Comparison of ENCODE assay signal across 9 cellular contexts in the genomic region with DNA sequence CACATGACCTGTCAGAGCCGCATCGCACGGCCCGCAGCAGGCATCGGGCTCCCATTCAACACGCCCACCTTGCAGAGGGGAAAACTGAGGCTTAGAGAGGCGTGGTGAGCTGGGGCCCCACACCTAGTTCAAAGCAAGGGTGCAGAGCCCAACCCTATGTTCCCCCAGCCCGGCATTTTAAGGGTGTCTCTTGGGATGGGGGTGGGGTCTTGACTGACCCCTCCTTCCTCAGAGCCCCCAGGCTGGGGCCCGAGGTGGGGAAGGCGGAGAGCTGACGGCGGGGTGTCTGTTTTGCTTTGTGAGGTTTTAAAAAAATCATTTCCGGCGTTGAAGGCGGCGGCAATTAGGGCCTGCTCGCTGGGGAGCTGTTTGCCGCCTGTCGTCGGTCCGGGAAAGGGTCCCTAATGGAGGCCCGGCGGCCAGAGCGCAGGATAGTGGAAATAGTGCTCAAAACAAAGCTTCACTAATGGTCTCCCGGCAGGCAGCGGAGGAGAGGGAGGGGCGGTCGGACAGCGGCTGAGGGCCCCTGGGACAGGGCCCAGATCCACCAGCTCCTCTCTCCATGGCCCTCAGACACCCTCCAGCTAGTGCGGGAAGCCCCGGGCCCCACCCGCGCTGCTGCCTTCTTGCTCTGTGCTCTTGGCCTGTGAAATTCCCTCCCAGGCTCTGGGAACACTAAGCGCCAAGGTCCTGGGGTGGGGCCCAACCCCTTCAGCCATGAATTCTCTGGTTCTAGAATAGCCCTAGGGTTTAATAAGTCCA. TPM values are rescaled to one million over a fixed set of nuclear protein-coding genes. Genes with fewer than 3 reads are reported as not detected.
DNase-seq lines count a peak whose midpoint lies in the region; ATAC-seq and TF ChIP-seq lines count a peak whose summit lies in the region.
"Had no signal": no experiment of that assay in that cellular context is flagged by ENCODE, and none has a peak within 500 bp of the region (broad histone marks: within the 10 kb centered on the region; RNA-seq: fewer than 3 reads in every experiment).

No MANE protein-coding gene starts in this region.

- no peak overlapping the region for H3K4me3 ChIP-seq in DOHH2 (ENCODE audit: low read length)
- peak overlapping the region; percentile 42 for H3K4me3 ChIP-seq in coronary artery
- H3K4me3 ChIP-seq: uterus had no signal

- H3K9me3 ChIP-seq in DOHH2 (ENCODE audit: control insufficient read depth, insufficient read depth, low read length): no peaks in the 10 kb centered on the region
- H3K9me3 ChIP-seq: uterus had no signal

- peak; percentile 40 to 49 for ATAC-seq in natural killer cell treated with Interleukin-12 subunit alpha and Interleukin-12 subunit beta and Interleukin-15 and Interleukin-18, amount 100 ng/mL, for 72 hours
- ATAC-seq in HG03039 (IDR thresholded peaks at IDR 0.05; ENCODE audit: unreplicated experiment) (no peak), GM19397 (IDR thresholded peaks at IDR 0.05; ENCODE audit: unreplicated experiment) (no peak)

- H3K9me2 ChIP-seq in DOHH2 (replicated peaks; ENCODE audit: control insufficient read depth, low read length): no peaks in the 10 kb centered on the region

- no peak for TF ChIP-seq CTCF in DOHH2 (IDR thresholded peaks at IDR 0.05; ENCODE audit: low read depth, low read length, poor library complexity, severe bottlenecking)
- TF ChIP-seq CTCF in coronary artery (IDR thresholded peaks at IDR 0.05): no peak

- H3K27ac Mint-ChIP-seq in natural killer cell treated with Interleukin-12 subunit alpha and Interleukin-12 subunit beta and Interleukin-15 and Interleukin-18, amount 100 ng/mL, for 72 hours: peak overlapping the region in 1 of 2 donors; percentile 78

- H3K4me1 Mint-ChIP-seq in natural killer cell treated with Interleukin-12 subunit alpha and Interleukin-12 subunit beta and Interleukin-15 and Interleukin-18, amount 100 ng/mL, for 72 hours (ENCODE audit: low read depth in 2 of 2): peaks cover 14 to 15% of the 10 kb centered on the region in 2 donors

- peak; percentile 76 for DNase-seq in NCI-H2171 treated with DMSO at 0.1 percent for 48 hours (lab: John Stamatoyannopoulos, UW)
- DNase-seq in coronary artery (ENCODE audit: low spot score): no peak
- DNase-seq in natural killer cell treated with Interleukin-12 subunit alpha and Interleukin-12 subunit beta and Interleukin-15 and Interleukin-18, amount 100 ng/mL, for 72 hours (ENCODE audit: low spot score): no peak
- no peak for DNase-seq in effector CD8-positive, alpha-beta T cell (lab: John Stamatoyannopoulos, UW)
- DNase-seq in NCI-H524 treated with DMSO at 0.1 percent for 48 hours (lab: John Stamatoyannopoulos, UW): no peak

- peak overlapping the region; percentile 64 for H3K4me3 Mint-ChIP-seq in natural killer cell treated with Interleukin-12 subunit alpha and Interleukin-12 subunit beta and Interleukin-15 and Interleukin-18, amount 100 ng/mL, for 72 hours

- peak overlapping the region; percentile 24; the same call in 1 of the 2 replicates for H3K4me2 ChIP-seq in DOHH2 (ENCODE audit: low read length)

- no peaks in the 10 kb centered on the region for H3K79me2 ChIP-seq in DOHH2 (ENCODE audit: control insufficient read depth, low read length)

- H3K9me3 Mint-ChIP-seq in natural killer cell treated with Interleukin-12 subunit alpha and Interleukin-12 subunit beta and Interleukin-15 and Interleukin-18, amount 100 ng/mL, for 72 hours: no peaks in the 10 kb centered on the region

- H4K20me1 ChIP-seq in DOHH2 (ENCODE audit: control insufficient read depth, insufficient read depth, low read depth, low read length): no peaks in the 10 kb centered on the region; the same call in 1 of the 2 replicates

- H3K36me3 ChIP-seq in DOHH2 (ENCODE audit: control insufficient read depth, low read length): no peaks in the 10 kb centered on the region
- H3K36me3 ChIP-seq: uterus had no signal

- peaks cover 30% of the 10 kb centered on the region for H3K27me3 ChIP-seq in DOHH2 (ENCODE audit: control insufficient read depth, low read length)
- H3K27me3 ChIP-seq: uterus had no signal

- no peaks in the 10 kb centered on the region for H3K36me3 Mint-ChIP-seq in natural killer cell treated with Interleukin-12 subunit alpha and Interleukin-12 subunit beta and Interleukin-15 and Interleukin-18, amount 100 ng/mL, for 72 hours

- H3F3A ChIP-seq in DOHH2 (ENCODE audit: control insufficient read depth, insufficient read depth): no peaks in the 10 kb centered on the region

- no peak overlapping the region for H3K27ac ChIP-seq in DOHH2 (ENCODE audit: low read depth, low read length)
- no peak overlapping the region for H3K27ac ChIP-seq in coronary artery

- H3K4me1 ChIP-seq in DOHH2 (ENCODE audit: control insufficient read depth, low read length): peaks cover 8% of the 10 kb centered on the region

- H3K27me3 Mint-ChIP-seq in natural killer cell treated with Interleukin-12 subunit alpha and Interleukin-12 subunit beta and Interleukin-15 and Interleukin-18, amount 100 ng/mL, for 72 hours: peaks cover 0 to 26% of the 10 kb centered on the region in 2 donors

RNA-seq across cellular contexts. Expression of a gene that starts 11.9 kb away (rescaled TPM):
- under 1 TPM; 0.14 to 0.75 TPM for total RNA-seq in natural killer cell treated with Interleukin-12 subunit alpha and Interleukin-12 subunit beta and Interleukin-15 and Interleukin-18, amount 100 ng/mL, for 72 hours

Comparison
In these comparisons a context has a peak if more than half of its experiments do, and no peak if none do; other contexts are left out.
1. ATAC-seq: peak in natural killer cell treated with Interleukin-12 subunit alpha and Interleukin-12 subunit beta and Interleukin-15 and Interleukin-18, amount 100 ng/mL, for 72 hours (2 of 2); none in HG03039 (single experiment) and GM19397 (single experiment).